ENCODE assay signal across 1 cellular context in genomic region chr16:75658175-75658574, GRCh38.
TF ChIP-seq lines count a peak whose summit lies in the region.

No MANE protein-coding gene starts in this region.

TF ChIP-seq in HepG2, 621 proteins besides CTCF, POLR2A, EP300 and RAD21:
- TF ChIP-seq KDM5A (IDR thresholded peaks at IDR 0.05; ENCODE audit: borderline replicate concordance, low read length): no peak
- no peak for TF ChIP-seq FOXJ3 (CRISPR knock-in tag; IDR thresholded peaks at IDR 0.05; ENCODE audit: borderline replicate concordance)
- TF ChIP-seq CHD4 (IDR thresholded peaks at IDR 0.05; ENCODE audit: borderline replicate concordance, low read length): no peak
- TF ChIP-seq TBX3 (IDR thresholded peaks at IDR 0.05; ENCODE audit: borderline replicate concordance): no peak
- 0 out of 2 replicates have a peak, but pooled peaks have one; percentile 15 for TF ChIP-seq POLR2AphosphoS2 (IDR thresholded peaks at IDR 0.05; ENCODE audit: low read depth, low read length)
- no peak for TF ChIP-seq KDM6A (CRISPR knock-in tag; IDR thresholded peaks at IDR 0.05; ENCODE audit: low read depth)
